Comparison of ENCODE assay signal across 21 cellular contexts in the genomic region with DNA sequence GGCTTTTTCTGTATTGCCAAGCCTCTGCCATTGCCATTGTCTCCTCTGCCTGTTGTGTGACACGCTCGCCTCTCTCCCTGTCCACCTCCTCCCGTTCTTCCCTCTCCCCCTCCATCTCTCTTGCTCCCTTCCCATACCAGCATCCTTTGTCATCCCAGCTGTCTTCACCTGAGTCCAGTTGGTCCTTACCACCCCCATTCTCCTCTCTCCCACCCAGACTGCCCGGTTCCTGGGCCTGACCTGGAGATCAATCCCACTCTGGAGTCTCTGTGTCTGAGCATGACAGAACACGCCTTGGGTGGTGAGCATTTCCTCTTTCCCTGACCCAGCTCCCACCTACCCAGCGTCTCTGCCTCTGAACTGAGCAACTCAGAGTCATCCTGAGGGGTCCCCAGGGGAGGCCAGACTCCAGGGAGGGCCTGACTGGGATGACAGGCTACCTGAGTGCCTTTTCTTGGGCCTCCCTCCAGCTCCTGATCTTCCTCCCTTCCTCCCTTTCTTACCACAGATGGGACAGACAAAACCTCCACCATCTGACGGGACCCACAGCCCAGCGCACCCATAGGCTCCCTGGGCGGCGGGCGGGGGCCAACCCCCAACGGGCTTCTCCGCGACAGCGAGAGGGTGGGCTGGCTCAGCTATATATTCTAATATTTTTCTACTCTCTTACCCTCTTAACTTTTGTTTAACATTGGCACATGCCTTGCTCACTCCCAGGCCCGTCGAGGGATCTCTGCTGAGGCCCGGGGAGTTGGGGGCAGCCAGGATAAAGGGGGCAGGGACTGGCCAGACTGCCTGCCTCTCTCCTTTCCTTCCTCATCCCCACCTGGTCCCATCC. TPM values are rescaled to one million over a fixed set of nuclear protein-coding genes. Genes with fewer than 3 reads are reported as not detected.
DNase-seq lines count a peak whose midpoint lies in the region; ATAC-seq and TF ChIP-seq lines count a peak whose summit lies in the region.
"Had no signal": no experiment of that assay in that cellular context is flagged by ENCODE, and none has a peak within 500 bp of the region (broad histone marks: within the 10 kb centered on the region; RNA-seq: fewer than 3 reads in every experiment).

No MANE protein-coding gene starts in this region.

- H3K4me3 ChIP-seq in HEK293 (ENCODE audit: low read depth, low read length), result no peak overlapping the region
- H3K4me3 ChIP-seq: body of pancreas, lower lobe of right lung, right atrium auricular region, upper lobe of right lung had no signal

- ATAC-seq in activated naive CD4-positive, alpha-beta T cell treated with anti-CD3 and anti-CD28 coated beads, Interleukin-2, amount 50 U/mL, for 72 hours, result peak in 1 of 2 donors; percentile 12
- no peak for ATAC-seq in stimulated activated memory B cell treated with anti-CD40 and anti-IgM and Interleukin-4, amounts not matched to agents 10 μg/mL and 1 μg/mL and 100 μg/mL, for 72 hours
- no peak for ATAC-seq in sciatic nerve
- ATAC-seq: body of pancreas, lower lobe of right lung, upper lobe of right lung had no signal

- POLR2A ChIA-PET in HEK293 (lab: Yijun Ruan, JAX), result interaction anchor here (1.5 to 1.9 kb wide), 4 partner anchors 8 to 52 kb away, joined by 3 to 10 read pairs (median 5); partner anchors contain the start of genes MED29, PAF1 and RPS16

- H3K4me1 ChIP-seq in HEK293 (ENCODE audit: control insufficient read depth, insufficient read depth, low read length), result peaks cover 6% of the 10 kb centered on the region
- H3K4me1 ChIP-seq: body of pancreas, lower lobe of right lung, right atrium auricular region, upper lobe of right lung had no signal

- CTCF ChIA-PET in HEK293 (lab: Yijun Ruan, JAX), result interaction anchor here (0.7 to 2.6 kb wide), 3 partner anchors 15 to 115 kb away, joined by 3 to 22 read pairs (median 3); no protein-coding TSS in a partner anchor

- no peak overlapping the region for H3K4me3 Mint-ChIP-seq in chondrocyte (ENCODE audit: unreplicated experiment)
- H3K4me3 Mint-ChIP-seq in stimulated activated memory B cell treated with anti-CD40 and anti-IgM and Interleukin-4, amounts not matched to agents 10 μg/mL and 1 μg/mL and 100 μg/mL, for 72 hours, result no peak overlapping the region
- H3K4me3 Mint-ChIP-seq: T-helper 1 cell treated with Interleukin-12 subunit alpha and Interleukin-12 subunit beta and Interleukin-4 antibody, amounts not matched to agents 30 μg/mL and 1 μg/mL, for 36 hours had no signal

- H3K9me3 ChIP-seq in HEK293 (ENCODE audit: control insufficient read depth, insufficient read depth, low read depth, low read length), result no peaks in the 10 kb centered on the region
- H3K9me3 ChIP-seq: body of pancreas, lower lobe of right lung, right atrium auricular region, SK-N-SH, upper lobe of right lung had no signal

- no peaks in the 10 kb centered on the region for H3K36me3 Mint-ChIP-seq in activated naive CD4-positive, alpha-beta T cell treated with anti-CD3 and anti-CD28 coated beads, Interleukin-2, amount 50 U/mL, for 72 hours
- peaks cover 45% of the 10 kb centered on the region for H3K36me3 Mint-ChIP-seq in chondrocyte (ENCODE audit: low read depth)
- peaks cover 68% of the 10 kb centered on the region for H3K36me3 Mint-ChIP-seq in stimulated activated memory B cell treated with anti-CD40 and anti-IgM and Interleukin-4, amounts not matched to agents 10 μg/mL and 1 μg/mL and 100 μg/mL, for 72 hours

- peaks cover 98 to 100% of the 10 kb centered on the region in 2 experiments for H3K36me3 ChIP-seq in HEK293 (ENCODE audit: control insufficient read depth in 2 of 2, insufficient read depth in 1 of 2, low read length in 2 of 2)

- no peaks in the 10 kb centered on the region for H3K27me3 Mint-ChIP-seq in chondrocyte (ENCODE audit: low read depth)
- no peaks in the 10 kb centered on the region for H3K27me3 Mint-ChIP-seq in stimulated activated memory B cell treated with anti-CD40 and anti-IgM and Interleukin-4, amounts not matched to agents 10 μg/mL and 1 μg/mL and 100 μg/mL, for 72 hours

- peak overlapping the region; percentile 77 to 82 for H3K27ac Mint-ChIP-seq in activated naive CD4-positive, alpha-beta T cell treated with anti-CD3 and anti-CD28 coated beads, Interleukin-2, amount 50 U/mL, for 72 hours
- H3K27ac Mint-ChIP-seq in chondrocyte (ENCODE audit: unreplicated experiment), result peak overlapping the region; percentile 57
- H3K27ac Mint-ChIP-seq in stimulated activated memory B cell treated with anti-CD40 and anti-IgM and Interleukin-4, amounts not matched to agents 10 μg/mL and 1 μg/mL and 100 μg/mL, for 72 hours, result peak overlapping the region; percentile 36
- H3K27ac Mint-ChIP-seq: T-helper 1 cell treated with Interleukin-12 subunit alpha and Interleukin-12 subunit beta and Interleukin-4 antibody, amounts not matched to agents 30 μg/mL and 1 μg/mL, for 36 hours had no signal

- no peak for TF ChIP-seq CTCF in HEK293 (tag by site-specific recombination; IDR thresholded peaks at IDR 0.05)
- no peak for TF ChIP-seq CTCF in chondrocyte (IDR thresholded peaks at IDR 0.05)

- H3K27ac ChIP-seq in HEK293 (ENCODE audit: extremely low read depth, low read depth, low read length), result peak overlapping the region; percentile 52; the same call in 1 of the 2 replicates
- H3K27ac ChIP-seq: body of pancreas, C4-2B, lower lobe of right lung, right atrium auricular region, upper lobe of right lung had no signal

- intact Hi-C loops in sciatic nerve (cut with DNase I), result no loop called here

- no peak for DNase-seq in activated naive CD4-positive, alpha-beta T cell treated with anti-CD3 and anti-CD28 coated beads, Interleukin-2, amount 50 U/mL, for 72 hours (ENCODE audit: low spot score in 2 of 2)
- no peak for DNase-seq in activated naive CD4-positive, alpha-beta T cell (lab: John Stamatoyannopoulos, UW)
- DNase-seq in chondrocyte (ENCODE audit: low spot score) (no peak), SHP77 treated with DMSO at 0.1 percent for 48 hours (lab: John Stamatoyannopoulos, UW) (no peak), islet precursor cell (no peak), sciatic nerve (ENCODE audit: low spot score) (no peak)
- DNase-seq: activated CD4-positive, alpha-beta T cell treated with anti-CD3 and anti-CD28 coated beads for 4 hours; body of pancreas; erythroblast; head of caudate nucleus; lower lobe of right lung; NCI-H1436 treated with DMSO at 0.1 percent for 48 hours; RPMI8226; SK-N-SH; stimulated activated CD4-positive, alpha-beta T cell treated with anti-CD3 and anti-CD28 coated beads, Interleukin-2, amount 100 ng/mL, for 24 hours; upper lobe of right lung had no signal

- no peaks in the 10 kb centered on the region for H3K4me1 Mint-ChIP-seq in chondrocyte (ENCODE audit: low read depth)
- peaks cover 8% of the 10 kb centered on the region for H3K4me1 Mint-ChIP-seq in stimulated activated memory B cell treated with anti-CD40 and anti-IgM and Interleukin-4, amounts not matched to agents 10 μg/mL and 1 μg/mL and 100 μg/mL, for 72 hours

- H3K9me3 Mint-ChIP-seq in activated naive CD4-positive, alpha-beta T cell treated with anti-CD3 and anti-CD28 coated beads, Interleukin-2, amount 50 U/mL, for 72 hours, result no peaks in the 10 kb centered on the region
- H3K9me3 Mint-ChIP-seq in chondrocyte (ENCODE audit: low read depth), result no peaks in the 10 kb centered on the region
- no peaks in the 10 kb centered on the region for H3K9me3 Mint-ChIP-seq in stimulated activated memory B cell treated with anti-CD40 and anti-IgM and Interleukin-4, amounts not matched to agents 10 μg/mL and 1 μg/mL and 100 μg/mL, for 72 hours
- H3K9me3 Mint-ChIP-seq: T-helper 1 cell treated with Interleukin-12 subunit alpha and Interleukin-12 subunit beta and Interleukin-4 antibody, amounts not matched to agents 30 μg/mL and 1 μg/mL, for 36 hours had no signal

RNA-seq across cellular contexts. Expression of gene PAF1, which starts 7.7 kb away (rescaled TPM):
- total RNA-seq in activated naive CD4-positive, alpha-beta T cell treated with anti-CD3 and anti-CD28 coated beads, Interleukin-2, amount 50 U/mL, for 72 hours, result 10 to 100 TPM; 42.2 to 58.2 TPM
- total RNA-seq in chondrocyte, result 32.2 to 39.7 TPM (median 32.5 TPM) in 3 replicates
- 38.7 TPM for total RNA-seq in sciatic nerve

RNA-seq across cellular contexts. Expression of gene MED29, which starts 8.0 kb away (rescaled TPM):
- 10 to 100 TPM; 22.2 to 23.6 TPM for total RNA-seq in activated naive CD4-positive, alpha-beta T cell treated with anti-CD3 and anti-CD28 coated beads, Interleukin-2, amount 50 U/mL, for 72 hours
- total RNA-seq in chondrocyte, result 27.0 to 31.1 TPM (median 28.7 TPM) in 3 replicates
- 37.2 TPM for total RNA-seq in sciatic nerve

RNA-seq across cellular contexts. Expression of gene ZFP36, which starts 23.4 kb away (rescaled TPM):
- 100 to 1,000 TPM in 1 of 2 donors, 10 to 100 TPM in 1; 59.7 to 183 TPM for total RNA-seq in activated naive CD4-positive, alpha-beta T cell treated with anti-CD3 and anti-CD28 coated beads, Interleukin-2, amount 50 U/mL, for 72 hours
- 30.2 to 55.7 TPM (median 46.3 TPM) in 3 replicates for total RNA-seq in chondrocyte
- total RNA-seq in sciatic nerve, result 342 TPM

RNA-seq across cellular contexts. Expression of gene PLEKHG2, which starts 29.3 kb away (rescaled TPM):
- 10 to 100 TPM; 52.4 to 55.6 TPM for total RNA-seq in activated naive CD4-positive, alpha-beta T cell treated with anti-CD3 and anti-CD28 coated beads, Interleukin-2, amount 50 U/mL, for 72 hours
- total RNA-seq in chondrocyte (108 to 154 TPM (median 150 TPM) in 3 replicates), sciatic nerve (89.2 TPM)

RNA-seq across cellular contexts. Expression of gene SAMD4B, which starts 41.0 kb away (rescaled TPM):
- total RNA-seq in activated naive CD4-positive, alpha-beta T cell treated with anti-CD3 and anti-CD28 coated beads, Interleukin-2, amount 50 U/mL, for 72 hours, result 10 to 100 TPM; 42.1 to 56.1 TPM
- 77.3 to 82.9 TPM (median 81.1 TPM) in 3 replicates for total RNA-seq in chondrocyte
- 139 TPM for total RNA-seq in sciatic nerve
